Comparison of ENCODE assay signal across 1 cellular context in genomic region chr4:113020966-113021365, GRCh38.
TF ChIP-seq lines count a peak whose summit lies in the region.

No MANE protein-coding gene starts in this region.

TF ChIP-seq in IMR-90, 13 proteins besides CTCF, POLR2A, EP300 and RAD21 (continued from another document):
- TF ChIP-seq CHD1 (IDR thresholded peaks at IDR 0.05; ENCODE audit: low read depth, low read length): no peak
TF ChIP-seq in IMR-90: peak in this region for 0.
